In the genomic region with DNA sequence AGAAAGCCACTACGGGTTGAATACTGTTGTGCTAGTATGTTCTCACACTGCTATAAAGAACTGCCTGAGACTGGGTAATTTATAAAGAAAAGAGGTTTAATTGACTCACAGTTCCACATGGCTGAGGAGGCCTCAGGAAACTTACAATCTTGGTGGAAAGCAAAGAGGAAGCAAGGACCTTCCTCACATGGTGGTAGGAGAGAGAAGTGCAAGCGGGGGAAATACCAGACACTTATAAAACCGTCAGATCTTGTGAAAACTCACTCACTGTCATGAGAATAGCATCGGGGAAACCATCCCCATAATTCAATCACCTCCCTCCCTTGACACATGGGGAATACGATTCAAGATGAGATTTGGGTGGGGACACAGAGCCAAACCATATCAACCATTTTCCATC, we compare ENCODE assay signal across 1 cellular context.
TF ChIP-seq lines count a peak whose summit lies in the region.

No MANE protein-coding gene starts in this region.

TF ChIP-seq in K562, 482 proteins besides CTCF, POLR2A, EP300 and RAD21:
- TF ChIP-seq ZNF766 (CRISPR knock-in tag; conservative IDR thresholded peaks at IDR 0.05), result 0 out of 2 replicates have a peak, but pooled peaks have one; percentile 20
